Comparison of ENCODE assay signal across 7 cellular contexts in the genomic region with DNA sequence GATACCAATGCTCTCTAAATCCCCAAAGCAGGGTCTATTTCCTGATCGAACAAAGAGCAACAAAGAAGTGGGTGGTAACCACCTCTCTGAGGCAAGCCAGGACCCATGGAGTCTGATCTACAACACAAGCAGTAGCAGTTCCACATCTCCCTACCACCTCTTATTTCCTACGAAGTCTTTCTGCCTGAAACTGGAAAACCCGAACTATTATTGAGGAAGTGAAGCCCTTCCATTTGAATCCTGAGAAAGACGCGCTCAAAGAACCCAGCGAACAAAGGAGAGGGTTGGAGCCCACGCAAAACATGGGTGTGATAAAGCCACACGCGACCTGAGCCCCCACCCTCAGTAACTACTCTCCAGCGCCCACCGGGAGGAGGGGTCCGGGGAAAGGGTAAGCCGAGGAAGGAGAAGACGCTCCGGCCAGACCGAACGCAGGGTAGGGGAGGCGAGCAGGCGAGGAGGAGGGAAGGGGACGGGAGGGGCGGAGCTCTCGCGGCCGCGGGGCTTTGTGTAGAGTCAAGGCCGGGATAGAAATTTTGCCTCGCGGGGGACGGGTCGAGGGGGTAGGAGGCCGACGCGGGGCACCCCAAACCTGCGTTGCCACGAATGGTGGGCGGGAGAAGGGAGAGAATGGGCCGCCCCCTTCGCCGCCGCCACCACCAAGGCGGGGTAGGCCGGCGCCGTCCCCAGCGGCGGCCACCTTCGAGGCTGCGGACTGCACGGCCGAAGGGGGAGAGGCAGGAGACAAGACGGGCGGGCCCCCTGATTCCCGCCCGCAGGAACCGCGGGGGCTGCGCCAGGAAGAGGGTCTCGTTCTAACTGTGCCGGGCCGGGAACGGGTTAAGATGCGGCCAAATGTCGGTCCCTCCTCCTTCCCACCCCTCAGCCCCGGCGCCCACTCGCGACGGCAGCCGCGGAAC.
DNase-seq lines count a peak whose midpoint lies in the region; ATAC-seq and TF ChIP-seq lines count a peak whose summit lies in the region.

No MANE protein-coding gene starts in this region.

- H3K27me3 ChIP-seq in layer of hippocampus (ENCODE audit: control insufficient read depth, insufficient read depth, low read length): no peaks in the 10 kb centered on the region

- ATAC-seq in GM18505 (IDR thresholded peaks at IDR 0.05; ENCODE audit: unreplicated experiment) (peak; percentile 35), HG02642 (IDR thresholded peaks at IDR 0.05; ENCODE audit: poor library complexity, unreplicated experiment) (peak; percentile 42)

- no peak for TF ChIP-seq POLR2A in GM18505 (IDR thresholded peaks at IDR 0.05; ENCODE audit: borderline replicate concordance, extremely low read depth, insufficient read depth, insufficient read length)

- peak overlapping the region; percentile 99 for H3K4me3 ChIP-seq in choroid plexus epithelial cell (ENCODE audit: low read depth, low read length)

- peak; percentile 64 for DNase-seq in NCI-H146 (lab: John Stamatoyannopoulos, UW)
- DNase-seq in activated CD4-positive, alpha-beta T cell treated with anti-CD3 and anti-CD28 coated beads for 1 hour: peak; percentile 27
- peak; percentile 43 for DNase-seq in choroid plexus epithelial cell (ENCODE audit: low read depth)
- DNase-seq in stimulated activated CD4-positive, alpha-beta T cell treated with anti-CD3 and anti-CD28 coated beads, Interleukin-1b, Interleukin-23, amount 100 ng/mL, for 48 hours: peak; percentile 54

- H3K27ac ChIP-seq in layer of hippocampus (ENCODE audit: low read depth, low read length): peak overlapping the region; percentile 98

- TF ChIP-seq CTCF in choroid plexus epithelial cell (conservative IDR thresholded peaks at IDR 0.05; ENCODE audit: low read depth, low read length): no peak

Comparison
In these comparisons a context has a peak if more than half of its experiments do, and no peak if none do; other contexts are left out.
1. Peak in every context shown above with its lines: DNase-seq, ATAC-seq, H3K4me3 ChIP-seq and H3K27ac ChIP-seq.